In genomic region chr12:118070650-118071049, GRCh38 we compare ENCODE assay signal across 1 cellular context.
TF ChIP-seq lines count a peak whose summit lies in the region.

No MANE protein-coding gene starts in this region.

TF ChIP-seq in WTC11, 78 proteins besides CTCF, POLR2A, EP300 and RAD21 (continued from another document):
- no peak for TF ChIP-seq PREB (CRISPR knock-in tag; IDR thresholded peaks at IDR 0.05; ENCODE audit: borderline replicate concordance)
TF ChIP-seq in WTC11: peak in this region for 0.
